ENCODE assay signal across 8 cellular contexts in the genomic region with DNA sequence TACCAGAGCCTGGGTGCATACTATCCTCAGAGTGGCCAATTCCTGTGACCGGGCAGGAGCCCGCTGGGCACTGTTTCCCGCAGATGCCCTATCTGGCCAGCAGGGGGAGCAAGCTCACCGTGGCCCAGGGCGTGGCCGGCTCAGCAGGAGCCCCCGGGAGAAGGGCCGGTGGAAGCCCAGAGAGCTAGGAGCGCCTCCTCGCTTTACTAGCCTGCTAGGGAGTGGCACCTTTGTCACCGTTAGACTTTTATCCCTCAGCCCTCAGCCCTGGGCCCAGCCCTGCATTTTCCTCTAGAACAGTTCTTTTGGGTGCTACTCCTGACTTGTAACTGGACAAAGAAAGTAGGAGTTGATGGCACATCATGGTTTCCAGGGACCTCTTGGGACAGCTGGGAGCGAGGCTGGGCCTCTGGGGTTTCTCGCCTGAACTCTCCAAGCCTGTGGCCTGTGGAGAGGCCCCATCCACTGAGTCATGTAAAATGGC. TPM values are rescaled to one million over a fixed set of nuclear protein-coding genes. Genes with fewer than 3 reads are reported as not detected.
DNase-seq lines count a peak whose midpoint lies in the region; ATAC-seq and TF ChIP-seq lines count a peak whose summit lies in the region.

No MANE protein-coding gene starts in this region.

- CTCF ChIA-PET in CD8-positive, alpha-beta T cell (lab: Charles Lee) = interaction anchor here (0.6 to 6.2 kb wide), 32 partner anchors 8 to 974 kb away, joined by 3 to 47 read pairs (median 4); no protein-coding TSS in a partner anchor
- CTCF ChIA-PET in activated CD8-positive, alpha-beta memory T cell treated with anti-CD3 and anti-CD28 coated beads, Interleukin-2, amount 10 ng/mL, durations not matched to agents 7 days and 5 days (lab: Charles Lee) = interaction anchor here (0.6 to 5.0 kb wide), 34 partner anchors 10 to 610 kb away, joined by 3 to 53 read pairs (median 3); partner anchors contain the start of genes EPB41L5 and TMEM177

- intact Hi-C loops in CD8-positive, alpha-beta T cell (cut with DNase I, micrococcal nuclease) = loop anchor here (1.0 to 5.0 kb wide), 8 partner anchors 59 to 977 kb away; no protein-coding TSS in a partner anchor

- H3K36me3 ChIP-seq in CD8-positive, alpha-beta T cell (ENCODE audit: insufficient read depth, low read length) = no peaks in the 10 kb centered on the region
- no peaks in the 10 kb centered on the region for H3K36me3 ChIP-seq in NT2/D1 (ENCODE audit: insufficient read depth, insufficient read length, low read length)

- peaks cover 8% of the 10 kb centered on the region for H3K36me3 Mint-ChIP-seq in CD8-positive, alpha-beta T cell
- no peaks in the 10 kb centered on the region for H3K36me3 Mint-ChIP-seq in activated CD8-positive, alpha-beta memory T cell treated with anti-CD3 and anti-CD28 coated beads, Interleukin-2, amount 10 ng/mL, durations not matched to agents 7 days and 5 days
- peaks cover 15% of the 10 kb centered on the region for H3K36me3 Mint-ChIP-seq in endothelial cell (ENCODE audit: low read depth, unreplicated experiment)
- peaks cover 0 to 7% of the 10 kb centered on the region in 2 donors for H3K36me3 Mint-ChIP-seq in naive B cell
- peaks cover 5% of the 10 kb centered on the region for H3K36me3 Mint-ChIP-seq in stimulated activated effector memory CD8-positive, alpha-beta T cell treated with anti-CD3 and anti-CD28 coated beads, Interleukin-12 subunit alpha, Interleukin-12 subunit beta, amount 100 ng/mL, for 72 hours

- H3K27me3 Mint-ChIP-seq in CD8-positive, alpha-beta T cell (ENCODE audit: low read depth) = no peaks in the 10 kb centered on the region
- H3K27me3 Mint-ChIP-seq in activated CD8-positive, alpha-beta memory T cell treated with anti-CD3 and anti-CD28 coated beads, Interleukin-2, amount 10 ng/mL, durations not matched to agents 7 days and 5 days = peaks cover 10% of the 10 kb centered on the region
- peaks cover 5% of the 10 kb centered on the region for H3K27me3 Mint-ChIP-seq in endothelial cell (ENCODE audit: unreplicated experiment)
- H3K27me3 Mint-ChIP-seq in naive B cell = peaks cover 0 to 9% (median 0%) of the 10 kb centered on the region in 3 donors

- H3K27me3 ChIP-seq in CD8-positive, alpha-beta T cell (ENCODE audit: insufficient read depth, low read length) = no peaks in the 10 kb centered on the region
- no peaks in the 10 kb centered on the region for H3K27me3 ChIP-seq in NT2/D1 (ENCODE audit: insufficient read depth, insufficient read length)

- peaks cover 12% of the 10 kb centered on the region for H3K4me1 Mint-ChIP-seq in CD8-positive, alpha-beta T cell (ENCODE audit: low read depth)
- H3K4me1 Mint-ChIP-seq in activated CD8-positive, alpha-beta memory T cell treated with anti-CD3 and anti-CD28 coated beads, Interleukin-2, amount 10 ng/mL, durations not matched to agents 7 days and 5 days = peaks cover 11% of the 10 kb centered on the region
- H3K4me1 Mint-ChIP-seq in endothelial cell (ENCODE audit: unreplicated experiment) (peaks cover 49% of the 10 kb centered on the region), naive B cell (no peaks in the 10 kb centered on the region)
- H3K4me1 Mint-ChIP-seq in stimulated activated effector memory CD8-positive, alpha-beta T cell treated with anti-CD3 and anti-CD28 coated beads, Interleukin-12 subunit alpha, Interleukin-12 subunit beta, amount 100 ng/mL, for 72 hours = peaks cover 36% of the 10 kb centered on the region

- H3K9ac ChIP-seq in NT2/D1 (ENCODE audit: insufficient read length, low read depth) = peak overlapping the region; percentile 32

- H3K27ac ChIP-seq in CD8-positive, alpha-beta T cell (ENCODE audit: low read depth, low read length) = no peak overlapping the region

- peaks cover 12% of the 10 kb centered on the region for H3K4me1 ChIP-seq in CD8-positive, alpha-beta T cell (ENCODE audit: insufficient read depth, low read length)
- peaks cover 9% of the 10 kb centered on the region for H3K4me1 ChIP-seq in NT2/D1 (ENCODE audit: insufficient read depth, insufficient read length)

- peaks cover 3% of the 10 kb centered on the region for H3K9me3 Mint-ChIP-seq in CD8-positive, alpha-beta T cell
- H3K9me3 Mint-ChIP-seq in activated CD8-positive, alpha-beta memory T cell treated with anti-CD3 and anti-CD28 coated beads, Interleukin-2, amount 10 ng/mL, durations not matched to agents 7 days and 5 days (ENCODE audit: low read depth) = no peaks in the 10 kb centered on the region
- H3K9me3 Mint-ChIP-seq in endothelial cell (ENCODE audit: unreplicated experiment) (no peaks in the 10 kb centered on the region), naive B cell (peaks cover 0 to 11% (median 2%) of the 10 kb centered on the region in 7 donors)
- H3K9me3 Mint-ChIP-seq in stimulated activated effector memory CD8-positive, alpha-beta T cell treated with anti-CD3 and anti-CD28 coated beads, Interleukin-12 subunit alpha, Interleukin-12 subunit beta, amount 100 ng/mL, for 72 hours = no peaks in the 10 kb centered on the region

- no peak overlapping the region for H3K4me3 ChIP-seq in CD8-positive, alpha-beta T cell (ENCODE audit: low read depth, low read length)
- no peak overlapping the region for H3K4me3 ChIP-seq in NT2/D1 (ENCODE audit: insufficient read length, low read depth)

- TF ChIP-seq CTCF in CD8-positive, alpha-beta T cell (IDR thresholded peaks at IDR 0.05) = peak; percentile 92
- peak; percentile 91 for TF ChIP-seq CTCF in endothelial cell (IDR thresholded peaks at IDR 0.05; ENCODE audit: unreplicated experiment)

- no peak overlapping the region for H3K27ac Mint-ChIP-seq in CD8-positive, alpha-beta T cell
- H3K27ac Mint-ChIP-seq in activated CD8-positive, alpha-beta memory T cell treated with anti-CD3 and anti-CD28 coated beads, Interleukin-2, amount 10 ng/mL, durations not matched to agents 7 days and 5 days = no peak overlapping the region
- H3K27ac Mint-ChIP-seq in endothelial cell (ENCODE audit: unreplicated experiment) (no peak overlapping the region), naive B cell (no peak overlapping the region)
- H3K27ac Mint-ChIP-seq in stimulated activated effector memory CD8-positive, alpha-beta T cell treated with anti-CD3 and anti-CD28 coated beads, Interleukin-12 subunit alpha, Interleukin-12 subunit beta, amount 100 ng/mL, for 72 hours = peak overlapping the region; percentile 91

- peak; percentile 27 to 80 (median 60) for DNase-seq in CD8-positive, alpha-beta T cell
- peak; percentile 71 for DNase-seq in NT2/D1 (ENCODE audit: low read depth, low spot score)
- DNase-seq in activated CD8-positive, alpha-beta memory T cell treated with anti-CD3 and anti-CD28 coated beads, Interleukin-2, amount 10 ng/mL, durations not matched to agents 7 days and 5 days = peak; percentile 76
- peak; percentile 82 for DNase-seq in endothelial cell (ENCODE audit: low spot score)
- DNase-seq in naive B cell = peak; percentile 55
- peak; percentile 70 to 83 for DNase-seq in stimulated activated effector memory CD8-positive, alpha-beta T cell treated with anti-CD3 and anti-CD28 coated beads, Interleukin-12 subunit alpha, Interleukin-12 subunit beta, amount 100 ng/mL, for 72 hours (ENCODE audit: low spot score in 2 of 2)

- ATAC-seq in CD8-positive, alpha-beta T cell = peak; percentile 87
- ATAC-seq in GM19395 (IDR thresholded peaks at IDR 0.05; ENCODE audit: unreplicated experiment) = peak; percentile 76
- ATAC-seq in HG03442 (IDR thresholded peaks at IDR 0.05; ENCODE audit: unreplicated experiment) = peak; percentile 80
- ATAC-seq in activated CD8-positive, alpha-beta memory T cell treated with anti-CD3 and anti-CD28 coated beads, Interleukin-2, amount 10 ng/mL, durations not matched to agents 7 days and 5 days = peak; percentile 93
- peak; percentile 72 to 83 for ATAC-seq in naive B cell (ENCODE audit: low read depth in 2 of 2)
- peak; percentile 78 for ATAC-seq in stimulated activated effector memory CD8-positive, alpha-beta T cell treated with anti-CD3 and anti-CD28 coated beads, Interleukin-12 subunit alpha, Interleukin-12 subunit beta, amount 100 ng/mL, for 72 hours

- no peaks in the 10 kb centered on the region for H3K9me3 ChIP-seq in CD8-positive, alpha-beta T cell (ENCODE audit: low read length)
- peaks cover 9% of the 10 kb centered on the region for H3K9me3 ChIP-seq in NT2/D1 (ENCODE audit: insufficient read depth, low read length)

- no peak overlapping the region for H3K4me3 Mint-ChIP-seq in CD8-positive, alpha-beta T cell
- no peak overlapping the region for H3K4me3 Mint-ChIP-seq in activated CD8-positive, alpha-beta memory T cell treated with anti-CD3 and anti-CD28 coated beads, Interleukin-2, amount 10 ng/mL, durations not matched to agents 7 days and 5 days
- H3K4me3 Mint-ChIP-seq in endothelial cell (ENCODE audit: unreplicated experiment) = no peak overlapping the region
- no peak overlapping the region for H3K4me3 Mint-ChIP-seq in naive B cell
- H3K4me3 Mint-ChIP-seq in stimulated activated effector memory CD8-positive, alpha-beta T cell treated with anti-CD3 and anti-CD28 coated beads, Interleukin-12 subunit alpha, Interleukin-12 subunit beta, amount 100 ng/mL, for 72 hours = peak overlapping the region; percentile 53

- POLR2A ChIA-PET in CD8-positive, alpha-beta T cell (lab: Charles Lee) = interaction anchor here (1.7 kb wide), 1 partner anchor 474 kb away, joined by 6 read pairs; no protein-coding TSS in a partner anchor

RNA-seq across cellular contexts. Expression of gene TMEM177, which starts 24.0 kb away (rescaled TPM):
- total RNA-seq in CD8-positive, alpha-beta T cell = 1 to 10 TPM; 2.1 to 3.8 TPM
- 10 to 100 TPM; 10.5 to 11.8 TPM for total RNA-seq in activated CD8-positive, alpha-beta memory T cell treated with anti-CD3 and anti-CD28 coated beads, Interleukin-2, amount 10 ng/mL, durations not matched to agents 7 days and 5 days
- total RNA-seq in endothelial cell (ENCODE audit: unreplicated experiment) = 20.9 TPM
- 10 to 100 TPM in 3 of 6 donors, 1 to 10 TPM in 2, under 1 TPM in 1; 0.88 to 13.8 (median 10.0) TPM for polyA plus RNA-seq in naive B cell (ENCODE audit: low read depth in 6 of 6)

RNA-seq across cellular contexts. Expression of gene PTPN4, which starts 56.8 kb away (rescaled TPM):
- total RNA-seq in CD8-positive, alpha-beta T cell = 100 to 1,000 TPM; 104 to 105 TPM
- total RNA-seq in activated CD8-positive, alpha-beta memory T cell treated with anti-CD3 and anti-CD28 coated beads, Interleukin-2, amount 10 ng/mL, durations not matched to agents 7 days and 5 days = 10 to 100 TPM; 76.4 to 92.2 TPM
- total RNA-seq in endothelial cell (ENCODE audit: unreplicated experiment) = 51.0 TPM
- 10 to 100 TPM in 5 of 6 donors, 1 to 10 TPM in 1; 6.6 to 30.3 (median 25.5) TPM for polyA plus RNA-seq in naive B cell (ENCODE audit: low read depth in 6 of 6)
